Comparison of ENCODE assay signal across 28 cellular contexts in the genomic region with DNA sequence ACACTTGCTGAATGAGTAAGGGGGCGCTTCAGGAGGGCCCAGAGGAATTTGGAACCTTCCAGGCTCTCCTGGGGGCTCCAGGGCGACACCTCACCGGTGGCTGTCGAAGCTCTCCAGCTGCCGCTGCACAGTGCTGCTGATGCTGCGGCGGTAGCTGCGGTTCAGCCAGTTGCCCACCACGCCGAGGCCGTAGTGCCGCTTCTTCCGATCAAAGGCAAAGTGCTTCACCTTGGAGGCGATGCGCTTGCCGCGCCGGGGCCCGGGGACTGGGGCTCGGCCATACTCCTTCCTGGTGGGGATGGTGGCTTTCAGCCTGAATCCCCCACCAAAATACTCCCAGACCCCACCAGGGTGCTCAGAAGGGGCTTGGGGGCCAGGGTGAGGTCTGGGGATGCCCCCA. TPM values are rescaled to one million over a fixed set of nuclear protein-coding genes. Genes with fewer than 3 reads are reported as not detected.
"Had no signal": no experiment of that assay in that cellular context is flagged by ENCODE, and none has a peak within 500 bp of the region (broad histone marks: within the 10 kb centered on the region; RNA-seq: fewer than 3 reads in every experiment).

No MANE protein-coding gene starts in this region.

- H3K27ac Mint-ChIP-seq: activated CD4-positive, alpha-beta T cell treated with anti-CD3 and anti-CD28 coated beads, Interleukin-2, amount 10 ng/mL, durations not matched to agents 24 days and 14 days; activated CD8-positive, alpha-beta memory T cell treated with anti-CD3 and anti-CD28 coated beads, Interleukin-2, amount 10 ng/mL, durations not matched to agents 7 days and 5 days; activated naive CD4-positive, alpha-beta T cell treated with anti-CD3 and anti-CD28 coated beads, Interleukin-2, amount 50 U/mL, for 24 hours; activated T-cell treated with anti-CD3 and anti-CD28 coated beads, Interleukin-2, amount 50 U/mL, for 24 hours; activated T-helper 1 cell treated with anti-CD3 and anti-CD28 coated beads, Interleukin-12 subunit alpha, Interleukin-12 subunit beta, Interleukin-2, Interleukin-4 antibody, amounts not matched to agents 30 ng/mL and 10 ng/mL and 1 ng/mL, durations not matched to agents 14 hours and 24 hours and 36 hours; T-helper 1 cell treated with Interleukin-12 subunit alpha and Interleukin-12 subunit beta and Interleukin-4 antibody, amounts not matched to agents 30 μg/mL and 1 μg/mL, for 36 hours had no signal

- H3K9me3 ChIP-seq: breast epithelium had no signal

- H3K36me3 Mint-ChIP-seq: activated CD8-positive, alpha-beta memory T cell treated with anti-CD3 and anti-CD28 coated beads, Interleukin-2, amount 10 ng/mL, durations not matched to agents 7 days and 5 days had no signal

- H3K4me3 Mint-ChIP-seq: activated CD4-positive, alpha-beta T cell treated with anti-CD3 and anti-CD28 coated beads, Interleukin-2, amount 10 ng/mL, durations not matched to agents 24 days and 14 days; activated CD8-positive, alpha-beta memory T cell treated with anti-CD3 and anti-CD28 coated beads, Interleukin-2, amount 10 ng/mL, durations not matched to agents 7 days and 5 days; activated naive CD4-positive, alpha-beta T cell treated with anti-CD3 and anti-CD28 coated beads, Interleukin-2, amount 50 U/mL, for 24 hours; activated T-cell treated with anti-CD3 and anti-CD28 coated beads, Interleukin-2, amount 50 U/mL, for 24 hours; activated T-helper 1 cell treated with anti-CD3 and anti-CD28 coated beads, Interleukin-12 subunit alpha, Interleukin-12 subunit beta, Interleukin-2, Interleukin-4 antibody, amounts not matched to agents 30 ng/mL and 10 ng/mL and 1 ng/mL, durations not matched to agents 14 hours and 24 hours and 36 hours; T-helper 1 cell treated with Interleukin-12 subunit alpha and Interleukin-12 subunit beta and Interleukin-4 antibody, amounts not matched to agents 30 μg/mL and 1 μg/mL, for 36 hours had no signal

- H3K4me3 ChIP-seq: breast epithelium had no signal

- H3K4me1 Mint-ChIP-seq: activated naive CD4-positive, alpha-beta T cell treated with anti-CD3 and anti-CD28 coated beads, Interleukin-2, amount 50 U/mL, for 24 hours had no signal

- H3K36me3 ChIP-seq: breast epithelium had no signal

- ATAC-seq: activated CD8-positive, alpha-beta memory T cell treated with anti-CD3 and anti-CD28 coated beads, Interleukin-2, amount 10 ng/mL, durations not matched to agents 7 days and 5 days; Panc1 had no signal

- H3K27me3 Mint-ChIP-seq: activated CD4-positive, alpha-beta T cell treated with anti-CD3 and anti-CD28 coated beads, Interleukin-2, amount 10 ng/mL, durations not matched to agents 24 days and 14 days; activated CD8-positive, alpha-beta memory T cell treated with anti-CD3 and anti-CD28 coated beads, Interleukin-2, amount 10 ng/mL, durations not matched to agents 7 days and 5 days; activated naive CD4-positive, alpha-beta T cell treated with anti-CD3 and anti-CD28 coated beads, Interleukin-2, amount 50 U/mL, for 24 hours; activated T-cell treated with anti-CD3 and anti-CD28 coated beads, Interleukin-2, amount 50 U/mL, for 24 hours had no signal

- H3K9me3 Mint-ChIP-seq: activated CD4-positive, alpha-beta T cell treated with anti-CD3 and anti-CD28 coated beads, Interleukin-2, amount 10 ng/mL, durations not matched to agents 24 days and 14 days; activated naive CD4-positive, alpha-beta T cell treated with anti-CD3 and anti-CD28 coated beads, Interleukin-2, amount 50 U/mL, for 24 hours; activated T-cell treated with anti-CD3 and anti-CD28 coated beads, Interleukin-2, amount 50 U/mL, for 24 hours; activated T-helper 1 cell treated with anti-CD3 and anti-CD28 coated beads, Interleukin-12 subunit alpha, Interleukin-12 subunit beta, Interleukin-2, Interleukin-4 antibody, amounts not matched to agents 30 ng/mL and 10 ng/mL and 1 ng/mL, durations not matched to agents 14 hours and 24 hours and 36 hours; T-helper 1 cell treated with Interleukin-12 subunit alpha and Interleukin-12 subunit beta and Interleukin-4 antibody, amounts not matched to agents 30 μg/mL and 1 μg/mL, for 36 hours had no signal

- H3K27ac ChIP-seq: breast epithelium had no signal

- DNase-seq: activated CD4-positive, alpha-beta T cell treated with anti-CD3 and anti-CD28 coated beads for 1 hour; activated CD4-positive, alpha-beta T cell treated with anti-CD3 and anti-CD28 coated beads, Interleukin-2, amount 10 ng/mL, durations not matched to agents 24 days and 14 days; activated CD4-positive, alpha-beta T cell treated with anti-CD3 and anti-CD28 coated beads, Interleukin-2, amount 50 U/mL, for 48 hours; activated CD8-positive, alpha-beta memory T cell treated with anti-CD3 and anti-CD28 coated beads, Interleukin-2, amount 10 ng/mL, durations not matched to agents 7 days and 5 days; activated effector memory CD4-positive, alpha-beta T cell treated with Interleukin-2 at 50 U/mL for 16 hours; activated naive CD4-positive, alpha-beta T cell; activated T-cell treated with anti-CD3 and anti-CD28 coated beads, Interleukin-2, amount 50 U/mL, for 24 hours; aorta; central memory CD4-positive, alpha-beta T cell; Karpas-422; MM.1S; NCI-H1105; NCI-H1436; NCI-H187; NCI-H2081; NCI-H2171; NCI-H2227 treated with DMSO at 0.1 percent for 48 hours; NCI-H446 treated with DMSO at 0.1 percent for 48 hours; NCI-H526; NK-92 treated with Interleukin-12 subunit alpha and Interleukin-12 subunit beta, amount 100 ng/mL, for 24 hours; OCI-M1; SHP77 treated with DMSO at 0.1 percent for 48 hours had no signal

- H3K27me3 ChIP-seq: breast epithelium had no signal

- H3K4me1 ChIP-seq: breast epithelium had no signal

RNA-seq across cellular contexts. Expression of a gene that starts 9.3 kb away (rescaled TPM):
- total RNA-seq: activated CD4-positive, alpha-beta T cell treated with anti-CD3 and anti-CD28 coated beads, Interleukin-2, amount 10 ng/mL, durations not matched to agents 24 days and 14 days; activated CD8-positive, alpha-beta memory T cell treated with anti-CD3 and anti-CD28 coated beads, Interleukin-2, amount 10 ng/mL, durations not matched to agents 7 days and 5 days; activated T-helper 1 cell treated with anti-CD3 and anti-CD28 coated beads, Interleukin-12 subunit alpha, Interleukin-12 subunit beta, Interleukin-2, Interleukin-4 antibody, amounts not matched to agents 30 ng/mL and 10 ng/mL and 1 ng/mL, durations not matched to agents 14 hours and 24 hours and 36 hours; aorta; breast epithelium; SK-MEL-5 had no signal
- polyA plus RNA-seq: aorta had no signal
